ENCODE assay signal across 8 cellular contexts in genomic region chr11:67118059-67118766, GRCh38. TPM values are rescaled to one million over a fixed set of nuclear protein-coding genes. Genes with fewer than 3 reads are reported as not detected.
DNase-seq lines count a peak whose midpoint lies in the region; ATAC-seq lines count a peak whose summit lies in the region.

No MANE protein-coding gene starts in this region.

- peak; percentile 25 for ATAC-seq in GM21528 (IDR thresholded peaks at IDR 0.05; ENCODE audit: low FRiP score, unreplicated experiment)

- H3K4me3 ChIP-seq in Karpas-422 (ENCODE audit: low read length) = peak overlapping the region; percentile 79
- no peak overlapping the region for H3K4me3 ChIP-seq in mucosa of stomach (ENCODE audit: low read length)

- H3K4me1 ChIP-seq in Karpas-422 (ENCODE audit: low read length) (peaks cover 29% of the 10 kb centered on the region), mucosa of stomach (ENCODE audit: control insufficient read depth, insufficient read depth, low read length) (peaks cover 20% of the 10 kb centered on the region)

- no peaks in the 10 kb centered on the region for H3K27me3 ChIP-seq in Karpas-422 (ENCODE audit: low read length)
- no peaks in the 10 kb centered on the region for H3K27me3 ChIP-seq in mucosa of stomach (ENCODE audit: control insufficient read depth, insufficient read depth, low read length)

- peak overlapping the region; percentile 94 for H3K9ac ChIP-seq in Karpas-422 (ENCODE audit: low read length)
- peak overlapping the region; percentile 90 for H3K9ac ChIP-seq in mucosa of stomach (ENCODE audit: low read length)

- H3K36me3 ChIP-seq in Karpas-422 (ENCODE audit: insufficient read depth, low read length) = peaks cover 8% of the 10 kb centered on the region
- H3K36me3 ChIP-seq in mucosa of stomach (ENCODE audit: control insufficient read depth, insufficient read depth, low read length) = no peaks in the 10 kb centered on the region

- no peaks in the 10 kb centered on the region for H3K9me3 ChIP-seq in Karpas-422 (ENCODE audit: low read length)
- H3K9me3 ChIP-seq in mucosa of stomach (ENCODE audit: control insufficient read depth, low read length) = no peaks in the 10 kb centered on the region

- H3K9me2 ChIP-seq in Karpas-422 (replicated peaks; ENCODE audit: insufficient read depth, low read length) = no peaks in the 10 kb centered on the region

- DNase-seq in COR-L47 (lab: John Stamatoyannopoulos, UW) (peak; percentile 36), Karpas-422 (peak; percentile 75), activated T-cell treated with anti-CD3 and anti-CD28 coated beads for 1 hour (ENCODE audit: low read depth) (peak; percentile 46), epithelial cell of prostate (ENCODE audit: low read depth, low spot score) (no peak), substantia nigra (lab: John Stamatoyannopoulos, UW) (peak in 26 of 49 donors; percentile 11 to 80 (median 43)), NCI-H187 treated with DMSO at 0.1 percent for 48 hours (lab: John Stamatoyannopoulos, UW) (no peak)

- peak overlapping the region; percentile 83; the same call in 1 of the 2 replicates for H2AFZ ChIP-seq in Karpas-422 (ENCODE audit: low read length)

- peaks cover 35% of the 10 kb centered on the region for H3K79me2 ChIP-seq in Karpas-422 (ENCODE audit: low read length)

- H3K27ac ChIP-seq in Karpas-422 (ENCODE audit: low read length) = peak overlapping the region; percentile 56; the same call in 1 of the 2 replicates
- peak overlapping the region; percentile 83 for H3K27ac ChIP-seq in epithelial cell of prostate
- H3K27ac ChIP-seq in substantia nigra (ENCODE audit: low read depth, low read length, poor library complexity, severe bottlenecking) = peak overlapping the region; percentile 91

- 0 out of 2 replicates have a peak, but pooled peaks cover 5% of the 10 kb centered on the region for H4K20me1 ChIP-seq in Karpas-422 (ENCODE audit: insufficient read depth, low read depth, low read length)

- H3K4me2 ChIP-seq in Karpas-422 (ENCODE audit: low read depth, low read length, poor library complexity, severe bottlenecking) = peak overlapping the region; percentile 80

RNA-seq across cellular contexts. Expression of gene KDM2A, which starts 0.8 kb away (rescaled TPM):
- total RNA-seq in Karpas-422 (2014; rRNA removed; shearing (Covaris generic); ENCODE audit: low replicate concordance) = 44.7 and 55.8 TPM in 2 replicates

Comparison
In these comparisons a context has a peak if more than half of its experiments do, and no peak if none do; other contexts are left out.
1. DNase-seq: peak in COR-L47 (single experiment), Karpas-422 (single experiment), activated T-cell treated with anti-CD3 and anti-CD28 coated beads for 1 hour (single experiment) and substantia nigra (26 of 49); none in epithelial cell of prostate (single experiment) and NCI-H187 treated with DMSO at 0.1 percent for 48 hours (single experiment).
2. Peak in every context shown above with its lines, with median percentiles within 50 percentile points of each other: H3K27ac ChIP-seq.